ENCODE assay signal across 8 cellular contexts in genomic region chr10:87660484-87661133, GRCh38. TPM values are rescaled to one million over a fixed set of nuclear protein-coding genes. Genes with fewer than 3 reads are reported as not detected.
A peak's percentile ranks its signal among the peaks of the same experiment; 100 is the strongest.
DNase-seq lines count a peak whose midpoint lies in the region; ATAC-seq and TF ChIP-seq lines count a peak whose summit lies in the region.

No MANE protein-coding gene starts in this region.

- no peaks in the 10 kb centered on the region for H3K36me3 Mint-ChIP-seq in natural killer cell treated with Interleukin-12 subunit alpha and Interleukin-12 subunit beta and Interleukin-15 and Interleukin-18, amount 100 ng/mL, for 72 hours

- H3K4me3 Mint-ChIP-seq in natural killer cell treated with Interleukin-12 subunit alpha and Interleukin-12 subunit beta and Interleukin-15 and Interleukin-18, amount 100 ng/mL, for 72 hours = peak overlapping the region; percentile 77

- TF ChIP-seq CTCF in epithelial cell of esophagus (IDR thresholded peaks at IDR 0.05; ENCODE audit: insufficient read depth, low read depth, low read length, missing control alignments) = no peak

- no peak overlapping the region for H3K27ac Mint-ChIP-seq in natural killer cell treated with Interleukin-12 subunit alpha and Interleukin-12 subunit beta and Interleukin-15 and Interleukin-18, amount 100 ng/mL, for 72 hours

- H3K4me1 Mint-ChIP-seq in natural killer cell treated with Interleukin-12 subunit alpha and Interleukin-12 subunit beta and Interleukin-15 and Interleukin-18, amount 100 ng/mL, for 72 hours (ENCODE audit: low read depth in 2 of 2) = peaks cover 9 to 14% of the 10 kb centered on the region in 2 donors

- no peak for ATAC-seq in natural killer cell treated with Interleukin-12 subunit alpha and Interleukin-12 subunit beta and Interleukin-15 and Interleukin-18, amount 100 ng/mL, for 72 hours
- no peak for ATAC-seq in HG02759 (IDR thresholded peaks at IDR 0.05; ENCODE audit: unreplicated experiment)
- ATAC-seq in HG03342 (IDR thresholded peaks at IDR 0.05; ENCODE audit: unreplicated experiment) = no peak

- peaks cover 32 to 46% of the 10 kb centered on the region in 2 donors for H3K27me3 Mint-ChIP-seq in natural killer cell treated with Interleukin-12 subunit alpha and Interleukin-12 subunit beta and Interleukin-15 and Interleukin-18, amount 100 ng/mL, for 72 hours

- peak overlapping the region; percentile 56 for H3K4me3 ChIP-seq in epithelial cell of esophagus (ENCODE audit: low read length)

- no peaks in the 10 kb centered on the region for H3K9me3 Mint-ChIP-seq in natural killer cell treated with Interleukin-12 subunit alpha and Interleukin-12 subunit beta and Interleukin-15 and Interleukin-18, amount 100 ng/mL, for 72 hours

- DNase-seq in EL (peak; percentile 84), RKO (ENCODE audit: low spot score) (peak; percentile 80), epithelial cell of esophagus (ENCODE audit: low read depth) (peak; percentile 38), CD1c-positive myeloid dendritic cell (ENCODE audit: extremely low spot score) (no peak)
- DNase-seq in natural killer cell treated with Interleukin-12 subunit alpha and Interleukin-12 subunit beta and Interleukin-15 and Interleukin-18, amount 100 ng/mL, for 72 hours (ENCODE audit: low spot score) = no peak
- no peak for DNase-seq in activated naive CD4-positive, alpha-beta T cell treated with anti-CD3 and anti-CD28 coated beads, Interleukin-2, amount 50 U/mL, for 16 hours

RNA-seq across cellular contexts. Expression of gene PAPSS2, which starts 0.9 kb away (rescaled TPM):
- 1 to 10 TPM in 1 of 2 donors, under 1 TPM in 1; 0.19 to 2.6 TPM for total RNA-seq in natural killer cell treated with Interleukin-12 subunit alpha and Interleukin-12 subunit beta and Interleukin-15 and Interleukin-18, amount 100 ng/mL, for 72 hours

Comparison
In these comparisons a context has a peak if more than half of its experiments do, and no peak if none do; other contexts are left out.
1. DNase-seq: peak in EL (single experiment), RKO (single experiment) and epithelial cell of esophagus (single experiment); none in natural killer cell treated with Interleukin-12 subunit alpha and Interleukin-12 subunit beta and Interleukin-15 and Interleukin-18, amount 100 ng/mL, for 72 hours (single experiment), CD1c-positive myeloid dendritic cell (single experiment) and activated naive CD4-positive, alpha-beta T cell treated with anti-CD3 and anti-CD28 coated beads, Interleukin-2, amount 50 U/mL, for 16 hours (single experiment).